ENCODE assay signal across 10 cellular contexts in the genomic region with DNA sequence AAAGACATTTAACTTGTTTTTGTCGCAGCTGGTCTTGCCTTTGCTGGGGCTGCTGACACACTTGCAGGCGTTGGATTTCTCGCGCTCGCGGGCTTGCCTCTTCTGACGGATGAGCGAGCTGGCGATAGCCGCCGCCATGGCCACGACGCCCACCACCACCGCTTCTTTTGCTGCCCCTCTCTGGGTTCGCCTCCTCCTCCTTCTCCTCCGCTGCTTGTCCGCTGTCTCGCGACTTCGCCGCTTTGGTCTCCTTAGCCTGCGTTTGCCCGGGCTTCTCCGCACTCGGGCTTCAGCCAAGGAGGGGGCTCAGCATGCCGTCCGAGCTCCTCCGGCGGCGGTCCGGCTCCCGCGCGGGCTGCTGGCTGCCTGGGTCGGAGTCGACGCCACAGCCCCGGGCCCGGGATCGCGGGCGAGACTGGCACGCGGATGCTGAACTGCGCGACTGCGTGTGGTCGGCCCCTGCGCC. TPM values are rescaled to one million over a fixed set of nuclear protein-coding genes. Genes with fewer than 3 reads are reported as not detected.
DNase-seq lines count a peak whose midpoint lies in the region; ATAC-seq, FAIRE-seq and TF ChIP-seq lines count a peak whose summit lies in the region.
"Had no signal": no experiment of that assay in that cellular context is flagged by ENCODE, and none has a peak within 500 bp of the region (broad histone marks: within the 10 kb centered on the region; RNA-seq: fewer than 3 reads in every experiment).

No MANE protein-coding gene starts in this region.

- H3K4me1 ChIP-seq in H9 (ENCODE audit: insufficient read depth, low read length) (peaks cover 2% of the 10 kb centered on the region; the same call in 1 of the 2 replicates), astrocyte (ENCODE audit: insufficient read depth, low read length) (peaks cover 7% of the 10 kb centered on the region), PC-9 (replicated peaks; ENCODE audit: insufficient read depth) (no peaks in the 10 kb centered on the region)

- POLR2A ChIA-PET in activated CD8-positive, alpha-beta T cell treated with anti-CD3 and anti-CD28 coated beads, Interleukin-2, amount 10 ng/mL, durations not matched to agents 7 days and 5 days (lab: Charles Lee): no interaction called here
- POLR2A ChIA-PET in PC-9 (lab: Charles Lee; ENCODE audit: unreplicated experiment): no interaction called here

- WGBS in H9 (ENCODE audit: extremely low coverage, insufficient read length, low lambda C conversion rate): no CpG with 5 or more reads among the region's 49 CpGs

- H2BK15ac ChIP-seq in H9 (ENCODE audit: low read depth, low read length): no peak overlapping the region

- no peaks in the 10 kb centered on the region for H4K20me1 ChIP-seq in H9 (ENCODE audit: control insufficient read depth, insufficient read depth, insufficient read length)
- H4K20me1 ChIP-seq in astrocyte (ENCODE audit: insufficient read depth, low read length): no peaks in the 10 kb centered on the region
- no peaks in the 10 kb centered on the region for H4K20me1 ChIP-seq in PC-9 (ENCODE audit: insufficient read depth)

- H3K79me2 ChIP-seq in H9 (ENCODE audit: insufficient read depth, low read length) (peaks cover 9% of the 10 kb centered on the region; the same call in 1 of the 2 replicates), astrocyte (ENCODE audit: insufficient read depth, low read length) (no peaks in the 10 kb centered on the region), PC-9 (ENCODE audit: low read depth) (no peaks in the 10 kb centered on the region)

- H2BK5ac ChIP-seq in H9 (ENCODE audit: insufficient read length, low read length): no peak overlapping the region

- DNase-seq in H9 (peak; percentile 32), astrocyte (ENCODE audit: low read depth) (no peak), islet precursor cell (peak; percentile 69), skeletal muscle cell (ENCODE audit: low read depth) (no peak), EL (no peak), PC-9 (no peak)
- DNase-seq in activated CD8-positive, alpha-beta T cell treated with anti-CD3 and anti-CD28 coated beads, Interleukin-2, amount 10 ng/mL, durations not matched to agents 7 days and 5 days: no peak
- DNase-seq: cortex of kidney had no signal

- no peak overlapping the region for H2AFZ ChIP-seq in H9 (ENCODE audit: low read length)
- peak overlapping the region; percentile 34 for H2AFZ ChIP-seq in astrocyte (ENCODE audit: low read depth, low read length)
- H2AFZ ChIP-seq in PC-9: no peak overlapping the region

- no peak overlapping the region for H4K8ac ChIP-seq in H9 (replicated peaks; ENCODE audit: insufficient read length, low read depth, low read length)

- CTCF ChIA-PET in activated CD8-positive, alpha-beta T cell treated with anti-CD3 and anti-CD28 coated beads, Interleukin-2, amount 10 ng/mL, durations not matched to agents 7 days and 5 days (lab: Charles Lee): no interaction called here
- CTCF ChIA-PET in PC-9 (lab: Charles Lee): no interaction called here

- peak overlapping the region; percentile 83 for H3K4me2 ChIP-seq in H9 (ENCODE audit: insufficient read depth, insufficient read length, low read length)
- peak overlapping the region; percentile 81 for H3K4me2 ChIP-seq in astrocyte (ENCODE audit: low read length)
- no peak overlapping the region for H3K4me2 ChIP-seq in PC-9

- no peaks in the 10 kb centered on the region for H3K9me3 ChIP-seq in H9 (ENCODE audit: control insufficient read depth, low read depth, low read length)
- no peaks in the 10 kb centered on the region for H3K9me3 ChIP-seq in astrocyte (ENCODE audit: insufficient read depth, low read depth, low read length)
- H3K9me3 ChIP-seq in PC-9 (ENCODE audit: insufficient read depth, low read depth): no peaks in the 10 kb centered on the region

- H3K14ac ChIP-seq in H9 (ENCODE audit: insufficient read depth, low read length): peak overlapping the region; percentile 86

- H2BK12ac ChIP-seq in H9 (ENCODE audit: insufficient read length, low read depth, low read length): no peak overlapping the region

- H3K36me3 Mint-ChIP-seq in H9 (ENCODE audit: insufficient read depth in 1 of 3, low read depth in 3 of 3): peaks cover 12 to 16% (median 13%) of the 10 kb centered on the region in 3 experiments; a peak in 6 of 7 replicates
- no peaks in the 10 kb centered on the region for H3K36me3 Mint-ChIP-seq in astrocyte (ENCODE audit: low read depth, unreplicated experiment)
- no peaks in the 10 kb centered on the region for H3K36me3 Mint-ChIP-seq in activated CD8-positive, alpha-beta T cell treated with anti-CD3 and anti-CD28 coated beads, Interleukin-2, amount 10 ng/mL, durations not matched to agents 7 days and 5 days (ENCODE audit: low read depth)

- ATAC-seq in HG03039 (IDR thresholded peaks at IDR 0.05; ENCODE audit: unreplicated experiment): no peak
- no peak for ATAC-seq in activated CD8-positive, alpha-beta T cell treated with anti-CD3 and anti-CD28 coated beads, Interleukin-2, amount 10 ng/mL, durations not matched to agents 7 days and 5 days
- ATAC-seq: Panc1 had no signal

- H3K27me3 Mint-ChIP-seq in H9 (ENCODE audit: low read depth): peaks cover 23% of the 10 kb centered on the region
- no peaks in the 10 kb centered on the region for H3K27me3 Mint-ChIP-seq in astrocyte (ENCODE audit: low read depth, unreplicated experiment)
- H3K27me3 Mint-ChIP-seq in activated CD8-positive, alpha-beta T cell treated with anti-CD3 and anti-CD28 coated beads, Interleukin-2, amount 10 ng/mL, durations not matched to agents 7 days and 5 days (ENCODE audit: low read depth): peaks cover 21% of the 10 kb centered on the region

- no peaks in the 10 kb centered on the region for H3K36me3 ChIP-seq in astrocyte (ENCODE audit: insufficient read depth, low read length)
- no peaks in the 10 kb centered on the region for H3K36me3 ChIP-seq in PC-9 (ENCODE audit: low read depth)

- FAIRE-seq in astrocyte (lab: Jason Lieb, UNC): no peak

- H4K5ac ChIP-seq in H9 (ENCODE audit: insufficient read length, low read depth, low read length): no peak overlapping the region

- no peak overlapping the region for H3K27ac ChIP-seq in H9 (ENCODE audit: insufficient read length, low read depth, low read length)
- no peak overlapping the region for H3K27ac ChIP-seq in astrocyte (ENCODE audit: low read depth, low read length)
- H3K27ac ChIP-seq in PC-9: no peak overlapping the region

- H3K23me2 ChIP-seq in H9 (ENCODE audit: insufficient read length, low read depth, low read length, poor library complexity, severe bottlenecking): peaks cover 10% of the 10 kb centered on the region

- H3F3A ChIP-seq in PC-9 (ENCODE audit: insufficient read depth, low read depth): no peaks in the 10 kb centered on the region

- H3K4me3 Mint-ChIP-seq in H9 (peak overlapping the region; percentile 90), astrocyte (ENCODE audit: unreplicated experiment) (peak overlapping the region; percentile 81)
- H3K4me3 Mint-ChIP-seq in activated CD8-positive, alpha-beta T cell treated with anti-CD3 and anti-CD28 coated beads, Interleukin-2, amount 10 ng/mL, durations not matched to agents 7 days and 5 days: no peak overlapping the region

- H4K91ac ChIP-seq in H9 (ENCODE audit: insufficient read length, low read depth, low read length): no peak overlapping the region

- no peak overlapping the region for H3K23ac ChIP-seq in H9 (ENCODE audit: insufficient read length, low read depth, low read length)

- H3K4me3 ChIP-seq in astrocyte (ENCODE audit: insufficient read depth, low read depth, low read length) (peak overlapping the region; percentile 28), skeletal muscle cell (ENCODE audit: low read depth, low read length) (peak overlapping the region; percentile 40), PC-9 (no peak overlapping the region)

- no peak overlapping the region for H2BK20ac ChIP-seq in H9 (ENCODE audit: low read depth, low read length, poor library complexity, severe bottlenecking)

- H2AK5ac ChIP-seq in H9 (ENCODE audit: insufficient read length, low read length): no peak overlapping the region

- TF ChIP-seq CTCF in H9 (conservative IDR thresholded peaks at IDR 0.05) (no peak), astrocyte (IDR thresholded peaks at IDR 0.05; ENCODE audit: insufficient read depth, low read depth, low read length) (no peak), PC-9 (conservative IDR thresholded peaks at IDR 0.05) (no peak)

- peak overlapping the region; percentile 91 for H3K18ac ChIP-seq in H9 (ENCODE audit: insufficient read length, low read depth, low read length)

- H3K9me3 Mint-ChIP-seq in H9 (peaks cover 4 to 45% of the 10 kb centered on the region in 2 experiments; a peak in 3 of 5 replicates), astrocyte (ENCODE audit: unreplicated experiment) (no peaks in the 10 kb centered on the region)
- H3K9me3 Mint-ChIP-seq in activated CD8-positive, alpha-beta T cell treated with anti-CD3 and anti-CD28 coated beads, Interleukin-2, amount 10 ng/mL, durations not matched to agents 7 days and 5 days (ENCODE audit: insufficient read depth): no peaks in the 10 kb centered on the region

- H3K27ac Mint-ChIP-seq in H9 (peak overlapping the region in 1 of 3 experiments; percentile 55; a peak in 2 of 7 replicates), astrocyte (ENCODE audit: unreplicated experiment) (no peak overlapping the region)
- H3K27ac Mint-ChIP-seq in activated CD8-positive, alpha-beta T cell treated with anti-CD3 and anti-CD28 coated beads, Interleukin-2, amount 10 ng/mL, durations not matched to agents 7 days and 5 days: no peak overlapping the region

- H3K27me3 ChIP-seq in H9 (ENCODE audit: insufficient read depth, low read length) (no peaks in the 10 kb centered on the region), astrocyte (ENCODE audit: insufficient read depth, low read length) (peaks cover 6% of the 10 kb centered on the region), PC-9 (ENCODE audit: insufficient read depth, low read depth) (no peaks in the 10 kb centered on the region)

- no peak overlapping the region for H3K4ac ChIP-seq in H9 (ENCODE audit: low read depth, low read length)

- no peak overlapping the region for H3K56ac ChIP-seq in H9 (ENCODE audit: insufficient read length, low read depth, low read length)

- H3K79me1 ChIP-seq in H9 (ENCODE audit: insufficient read depth, low read depth, low read length, poor library complexity, severe bottlenecking): no peaks in the 10 kb centered on the region

- H3K4me1 Mint-ChIP-seq in H9 (peaks cover 24 to 26% of the 10 kb centered on the region in 2 experiments), astrocyte (ENCODE audit: low read depth, unreplicated experiment) (peaks cover 4% of the 10 kb centered on the region)
- H3K4me1 Mint-ChIP-seq in activated CD8-positive, alpha-beta T cell treated with anti-CD3 and anti-CD28 coated beads, Interleukin-2, amount 10 ng/mL, durations not matched to agents 7 days and 5 days (ENCODE audit: low read depth): no peaks in the 10 kb centered on the region

- intact Hi-C loops in PC-9 (cut with micrococcal nuclease; ENCODE audit: unreplicated experiment): no loop called here

- H3K9ac ChIP-seq in H9 (ENCODE audit: extremely low read depth, insufficient read length, low read length) (peak overlapping the region; percentile 83), astrocyte (ENCODE audit: low read length) (no peak overlapping the region)

- no peaks in the 10 kb centered on the region for H3K9me2 ChIP-seq in PC-9 (ENCODE audit: insufficient read depth)

- H3T11ph ChIP-seq in H9 (ENCODE audit: low read length): no peak overlapping the region

- BruUV-seq in PC-9 (replicated peaks; lab: Mats Ljungman, UMichigan): no TSS peak

- H2BK120ac ChIP-seq in H9 (ENCODE audit: low read depth, low read length, poor library complexity, severe bottlenecking): no peak overlapping the region

RNA-seq across cellular contexts. Expression of gene FGF13, which starts 0.6 kb away (rescaled TPM):
- total RNA-seq in H9 (2021) (16.3 and 17.1 TPM in 2 replicates), astrocyte (3.9 and 5.1 TPM in 2 replicates), PC-9 (2021) (0.50 and 0.90 TPM in 2 replicates)
- total RNA-seq in activated CD8-positive, alpha-beta T cell treated with anti-CD3 and anti-CD28 coated beads, Interleukin-2, amount 10 ng/mL, durations not matched to agents 7 days and 5 days: not detected

Comparison
In these comparisons a context has a peak if more than half of its experiments do, and no peak if none do; other contexts are left out.
1. DNase-seq: peak in H9 (single experiment) and islet precursor cell (single experiment); none in astrocyte (single experiment), skeletal muscle cell (single experiment), EL (single experiment), activated CD8-positive, alpha-beta T cell treated with anti-CD3 and anti-CD28 coated beads, Interleukin-2, amount 10 ng/mL, durations not matched to agents 7 days and 5 days (single experiment) and PC-9 (0 of 2).